ENCODE assay signal across 8 cellular contexts in genomic region chr7:28179081-28180030, GRCh38. TPM values are rescaled to one million over a fixed set of nuclear protein-coding genes. Genes with fewer than 3 reads are reported as not detected.
DNase-seq lines count a peak whose midpoint lies in the region; ATAC-seq and TF ChIP-seq lines count a peak whose summit lies in the region.

No MANE protein-coding gene starts in this region.

- H3K36me3 Mint-ChIP-seq in endodermal cell (ENCODE audit: low read depth): no peaks in the 10 kb centered on the region

- TF ChIP-seq CTCF in endodermal cell (conservative IDR thresholded peaks at IDR 0.05): no peak

- H3K27ac Mint-ChIP-seq in endodermal cell: no peak overlapping the region

- H3K27me3 Mint-ChIP-seq in endodermal cell (ENCODE audit: insufficient read depth): peaks cover 21% of the 10 kb centered on the region

- H3K4me3 Mint-ChIP-seq in endodermal cell: peak overlapping the region; percentile 76

- peaks cover 17% of the 10 kb centered on the region for H3K4me1 ChIP-seq in endodermal cell (ENCODE audit: control insufficient read depth, insufficient read depth, low read length)

- ATAC-seq in HG03025 (IDR thresholded peaks at IDR 0.05; ENCODE audit: low FRiP score, unreplicated experiment): peak; percentile 73

- no peak overlapping the region for H3K9ac ChIP-seq in endodermal cell (ENCODE audit: extremely low read depth, low read length, poor library complexity, severe bottlenecking)

- peak overlapping the region; percentile 86 for H3K4me3 ChIP-seq in endodermal cell (ENCODE audit: low read length)

- no peak overlapping the region for H3K27ac ChIP-seq in endodermal cell (ENCODE audit: low read depth, low read length)

- H3K27me3 ChIP-seq in endodermal cell (ENCODE audit: control insufficient read depth, insufficient read depth, low read length, poor library complexity, severe bottlenecking): peaks cover 25% of the 10 kb centered on the region

- H3K9me3 ChIP-seq in endodermal cell (ENCODE audit: control insufficient read depth, low read length): no peaks in the 10 kb centered on the region

- H3K36me3 ChIP-seq in endodermal cell (ENCODE audit: control insufficient read depth, insufficient read depth, low read length): no peaks in the 10 kb centered on the region

- H3K9me3 Mint-ChIP-seq in endodermal cell: no peaks in the 10 kb centered on the region

- peak; percentile 64 for DNase-seq in NK-92 treated with Interleukin-12 subunit alpha and Interleukin-12 subunit beta, amount 100 ng/mL, for 24 hours (lab: John Stamatoyannopoulos, UW)
- DNase-seq in NK-92 (lab: John Stamatoyannopoulos, UW; ENCODE audit: unreplicated experiment) (no peak), NCI-H510A treated with DMSO at 0.1 percent for 48 hours (lab: John Stamatoyannopoulos, UW) (peak; percentile 49), endodermal cell (peak; percentile 83), midbrain (lab: John Stamatoyannopoulos, UW) (peak; percentile 73)
- peak; percentile 84 for DNase-seq in activated CD8-positive, alpha-beta memory T cell treated with anti-CD3 and anti-CD28 coated beads for 24 hours
- peak; percentile 54 to 59 for DNase-seq in stimulated activated CD8-positive, alpha-beta memory T cell treated with anti-CD3 and anti-CD28 coated beads, Interleukin-2, amount 100 ng/mL, for 1 hour (ENCODE audit: low read depth in 2 of 2)

- peaks cover 44% of the 10 kb centered on the region for H3K4me1 Mint-ChIP-seq in endodermal cell

- 3 to 24% methylated on average over 13 to 96 of the region's 97 CpGs for WGBS in endodermal cell (ENCODE audit: insufficient coverage in 1 of 2, insufficient read length in 1 of 2), 2 experiments

RNA-seq across cellular contexts. Expression of gene JAZF1, which starts 1.2 kb away (rescaled TPM):
- total RNA-seq in endodermal cell: 10 to 100 TPM; 18.3 to 33.6 TPM
- polyA plus RNA-seq in endodermal cell (2013, experiment 1 of 2): 12.5 TPM
- polyA plus RNA-seq in endodermal cell (2013, experiment 2 of 2): 11.2 TPM
